8 cellular contexts compared by ENCODE assay signal in genomic region chr17:81419333-81419885, GRCh38. TPM values are rescaled to one million over a fixed set of nuclear protein-coding genes. Genes with fewer than 3 reads are reported as not detected.
A peak's percentile ranks its signal among the peaks of the same experiment; 100 is the strongest.
DNase-seq lines count a peak whose midpoint lies in the region; ATAC-seq and TF ChIP-seq lines count a peak whose summit lies in the region.

No MANE protein-coding gene starts in this region.

- intact Hi-C loops in Panc1 (cut with micrococcal nuclease; ENCODE audit: unreplicated experiment), result no loop called here

- no peaks in the 10 kb centered on the region for H3K27me3 Mint-ChIP-seq in type B pancreatic cell

- H3K27ac ChIP-seq in Panc1 (ENCODE audit: low read length), result peak overlapping the region; percentile 87

- H3K4me3 Mint-ChIP-seq in type B pancreatic cell, result no peak overlapping the region

- POLR2A ChIA-PET in Panc1 (lab: Charles Lee), result interaction anchor here (0.6 kb wide), 1 partner anchor 305 kb away, joined by 7 read pairs; no protein-coding TSS in a partner anchor

- H3K9me3 ChIP-seq in HAP-1 (no peaks in the 10 kb centered on the region), Panc1 (ENCODE audit: control insufficient read depth, insufficient read depth, low read depth, low read length) (no peaks in the 10 kb centered on the region)

- H3K4me3 ChIP-seq in HAP-1 (peak overlapping the region; percentile 23), Panc1 (ENCODE audit: low read depth in 2 of 2, low read length in 2 of 2) (peak overlapping the region; percentile 23 to 30)

- CTCF ChIA-PET in Panc1 (lab: Charles Lee), result interaction anchor here (0.8 to 1.4 kb wide), 2 partner anchors 22 to 65 kb away, joined by 4 to 8 read pairs; no protein-coding TSS in a partner anchor

- no peaks in the 10 kb centered on the region for H3K27me3 ChIP-seq in HAP-1 (ENCODE audit: low read depth)
- H3K27me3 ChIP-seq in Panc1 (ENCODE audit: control insufficient read depth, insufficient read depth, low read length), result no peaks in the 10 kb centered on the region

- no peaks in the 10 kb centered on the region for H3K36me3 ChIP-seq in HAP-1 (replicated peaks)
- H3K36me3 ChIP-seq in Panc1 (ENCODE audit: control insufficient read depth, insufficient read depth, low read length), result no peaks in the 10 kb centered on the region

- no peak for TF ChIP-seq CTCF in Panc1 (IDR thresholded peaks at IDR 0.05)
- no peak for TF ChIP-seq CTCF in type B pancreatic cell (conservative IDR thresholded peaks at IDR 0.05)

- in situ Hi-C loops in HAP-1 (cut with MboI; ENCODE audit: low sequenced_read_pairs), result no loop called here
- in situ Hi-C loops in Panc1 (cut with HindIII; ENCODE audit: low pct_unique_long_range_greater_than_20kb, low sequenced_read_pairs), result no loop called here

- peaks cover 11% of the 10 kb centered on the region for H3K4me1 Mint-ChIP-seq in type B pancreatic cell (ENCODE audit: unreplicated experiment)

- DNase-seq in HAP-1 (ENCODE audit: low spot score in 2 of 2) (peak; percentile 86 to 93), Panc1 (ENCODE audit: low read depth, low spot score) (no peak), fibroblast of gingiva (ENCODE audit: low read depth) (peak; percentile 88), non-pigmented ciliary epithelial cell (ENCODE audit: low read depth) (peak; percentile 47), GF-D8 (lab: John Stamatoyannopoulos, UW) (no peak), HK-2 (ENCODE audit: unreplicated experiment) (no peak), type B pancreatic cell (ENCODE audit: extremely low spot score, unreplicated experiment) (no peak)

- ATAC-seq in Panc1 (peak; percentile 72), HG02884 (IDR thresholded peaks at IDR 0.05; ENCODE audit: unreplicated experiment) (no peak)

- H3K27ac Mint-ChIP-seq in type B pancreatic cell, result no peak overlapping the region

- no peaks in the 10 kb centered on the region for H3K36me3 Mint-ChIP-seq in type B pancreatic cell

- BruUV-seq in Panc1 (replicated peaks; lab: Mats Ljungman, UMichigan), result no TSS peak

- H3K9me3 Mint-ChIP-seq in type B pancreatic cell, result no peaks in the 10 kb centered on the region

- H3K4me1 ChIP-seq in HAP-1, result peaks cover 8% of the 10 kb centered on the region; the same call in 1 of the 2 replicates
- peaks cover 83% of the 10 kb centered on the region for H3K4me1 ChIP-seq in Panc1 (ENCODE audit: control insufficient read depth, insufficient read depth, low read length)

RNA-seq across cellular contexts. Expression of gene BAHCC1, which starts 24.2 kb away (rescaled TPM):
- total RNA-seq in Panc1 (2021; ENCODE audit: unreplicated experiment) (77.4 TPM), type B pancreatic cell (ENCODE audit: low replicate concordance) (23.0 and 74.3 TPM in 2 replicates)
- polyA plus RNA-seq in Panc1 (2012; ENCODE audit: insufficient read length), result 129 TPM

Comparison
In these comparisons a context has a peak if more than half of its experiments do, and no peak if none do; other contexts are left out.
1. DNase-seq: peak in HAP-1 (2 of 2), fibroblast of gingiva (single experiment) and non-pigmented ciliary epithelial cell (single experiment); none in Panc1 (single experiment), GF-D8 (single experiment), HK-2 (single experiment) and type B pancreatic cell (single experiment).